In genomic region chr17:77728022-77728671, GRCh38 we compare ENCODE assay signal across 10 cellular contexts.
DNase-seq lines count a peak whose midpoint lies in the region; FAIRE-seq and TF ChIP-seq lines count a peak whose summit lies in the region.
"Had no signal": no experiment of that assay in that cellular context is flagged by ENCODE, and none has a peak within 500 bp of the region (broad histone marks: within the 10 kb centered on the region; RNA-seq: fewer than 3 reads in every experiment).

No MANE protein-coding gene starts in this region.

- peak; percentile 39 for DNase-seq in NCI-H2227 (lab: John Stamatoyannopoulos, UW; ENCODE audit: unreplicated experiment)
- no peak for DNase-seq in NCI-H2227 treated with DMSO at 0.1 percent for 48 hours (lab: John Stamatoyannopoulos, UW)
- peak; percentile 75 for DNase-seq in NCI-H774 (lab: John Stamatoyannopoulos, UW)
- peak; percentile 38 to 64 for DNase-seq in foreskin fibroblast
- DNase-seq in GM12892 (ENCODE audit: insufficient read length): no peak
- DNase-seq in prostate gland (ENCODE audit: low spot score): no peak
- no peak for DNase-seq in stimulated activated CD4-positive, alpha-beta T cell treated with anti-CD3 and anti-CD28 coated beads, Interleukin-2, amount 100 ng/mL, for 48 hours

- H3K27me3 ChIP-seq in prostate gland (replicated peaks; ENCODE audit: insufficient read depth): no peaks in the 10 kb centered on the region
- H3K27me3 ChIP-seq: thyroid gland had no signal

- no peaks in the 10 kb centered on the region for H3K9me3 ChIP-seq in prostate gland
- H3K9me3 ChIP-seq: thyroid gland had no signal

- no peaks in the 10 kb centered on the region for H3K36me3 ChIP-seq in prostate gland
- H3K36me3 ChIP-seq: thyroid gland had no signal

- peak; percentile 41 for TF ChIP-seq CTCF in foreskin fibroblast (IDR thresholded peaks at IDR 0.05; ENCODE audit: low read depth, low read length)
- TF ChIP-seq CTCF in prostate gland (IDR thresholded peaks at IDR 0.05): peak in 2 of 4 experiments; percentile 10 to 29

- no peak for FAIRE-seq in GM12892 (lab: Jason Lieb, UNC)
- FAIRE-seq: A549 had no signal

- no peak for TF ChIP-seq POLR2A in GM12892 (IDR thresholded peaks at IDR 0.05; ENCODE audit: low read depth, low read length)
- no peak for TF ChIP-seq POLR2A in prostate gland (IDR thresholded peaks at IDR 0.05)

- H3K27ac ChIP-seq in temporal lobe (ENCODE audit: low read depth, low read length) (peak overlapping the region; percentile 51), prostate gland (peak overlapping the region in 1 of 2 donors; percentile 48)
- H3K27ac ChIP-seq: A549 had no signal

- 34% methylated on average over 14 of the region's 14 CpGs for WGBS in prostate gland

- intact Hi-C loops in prostate gland (cut with DNase I): no loop called here

- peak overlapping the region in 1 of 2 donors; percentile 14 for H3K4me3 ChIP-seq in foreskin fibroblast (ENCODE audit: low read depth in 1 of 2, low read length in 2 of 2)
- H3K4me3 ChIP-seq in prostate gland: no peak overlapping the region
- H3K4me3 ChIP-seq: A549, thyroid gland had no signal

- H3K4me1 ChIP-seq in prostate gland (replicated peaks): no peaks in the 10 kb centered on the region
- H3K4me1 ChIP-seq: A549 had no signal

Comparison
In these comparisons a context has a peak if more than half of its experiments do, and no peak if none do; other contexts are left out.
1. DNase-seq: peak in NCI-H2227 (single experiment), NCI-H774 (single experiment) and foreskin fibroblast (2 of 2); none in NCI-H2227 treated with DMSO at 0.1 percent for 48 hours (single experiment), GM12892 (single experiment), prostate gland (single experiment) and stimulated activated CD4-positive, alpha-beta T cell treated with anti-CD3 and anti-CD28 coated beads, Interleukin-2, amount 100 ng/mL, for 48 hours (0 of 2).